Comparison of ENCODE assay signal across 17 cellular contexts in the genomic region with DNA sequence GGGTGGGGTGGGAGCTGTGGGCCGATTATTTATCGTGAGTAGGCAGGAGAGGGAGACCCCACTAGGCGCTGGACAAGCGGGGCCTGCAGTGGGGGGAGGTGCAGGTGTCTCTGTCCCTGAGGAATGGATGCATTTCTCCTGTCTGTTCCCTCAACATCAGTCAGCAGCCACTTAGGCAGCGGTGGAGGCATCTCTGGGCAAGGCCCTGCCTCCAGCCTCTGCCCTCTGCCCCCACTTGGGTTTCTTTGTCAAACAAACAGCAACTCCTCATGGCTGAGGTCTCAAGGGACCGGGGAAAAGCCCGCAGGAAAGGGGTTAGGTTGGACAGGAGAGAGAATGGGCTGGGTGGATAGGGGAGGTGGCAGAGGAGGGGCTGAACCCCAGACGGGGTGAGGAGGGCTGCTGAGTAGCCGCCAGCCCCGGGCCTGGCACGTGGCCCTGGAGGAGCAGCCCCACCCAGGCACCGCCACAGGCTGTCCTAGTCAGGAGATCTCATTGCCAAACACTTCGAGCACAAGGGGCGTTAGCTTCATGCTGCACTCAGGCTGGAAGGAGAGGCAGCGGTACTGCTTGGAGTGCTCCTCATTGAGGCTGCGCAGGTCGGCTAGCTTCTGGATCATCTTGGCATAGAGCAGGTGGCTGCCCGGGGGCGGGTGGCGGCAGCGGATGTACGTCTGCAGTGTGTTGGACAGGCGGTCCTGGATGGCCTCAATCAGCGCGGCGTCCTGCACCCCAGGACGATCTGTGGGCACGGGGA. TPM values are rescaled to one million over a fixed set of nuclear protein-coding genes. Genes with fewer than 3 reads are reported as not detected.
DNase-seq lines count a peak whose midpoint lies in the region; TF ChIP-seq lines count a peak whose summit lies in the region.
"Had no signal": no experiment of that assay in that cellular context is flagged by ENCODE, and none has a peak within 500 bp of the region (broad histone marks: within the 10 kb centered on the region; RNA-seq: fewer than 3 reads in every experiment).

No MANE protein-coding gene starts in this region.

- H3K27ac ChIP-seq in tibial artery (no peak overlapping the region), MM.1S (ENCODE audit: low read length) (no peak overlapping the region)
- H3K27ac ChIP-seq: heart left ventricle, uterus had no signal

- TF ChIP-seq CTCF in lower leg skin (IDR thresholded peaks at IDR 0.05) = no peak
- TF ChIP-seq CTCF in tibial artery (IDR thresholded peaks at IDR 0.05) = no peak
- no peak for TF ChIP-seq CTCF in MM.1S (IDR thresholded peaks at IDR 0.05; ENCODE audit: low read length)

- peaks cover 64% of the 10 kb centered on the region for H3K36me3 Mint-ChIP-seq in activated CD4-positive, alpha-beta T cell treated with anti-CD3 and anti-CD28 coated beads, Interleukin-2, amount 10 ng/mL, durations not matched to agents 24 days and 14 days (ENCODE audit: low read depth)
- H3K36me3 Mint-ChIP-seq in activated CD4-positive, alpha-beta memory T cell treated with anti-CD3 and anti-CD28 coated beads for 36 hours = peaks cover 59% of the 10 kb centered on the region
- H3K36me3 Mint-ChIP-seq: naive thymus-derived CD8-positive, alpha-beta T cell had no signal

- peak; percentile 55 for DNase-seq in activated CD4-positive, alpha-beta T cell treated with anti-CD3 and anti-CD28 coated beads, Interleukin-2, amount 10 ng/mL, durations not matched to agents 24 days and 14 days
- no peak for DNase-seq in activated CD4-positive, alpha-beta T cell treated with anti-CD3 and anti-CD28 coated beads, Interleukin-2, amount 50 U/mL, for 48 hours
- DNase-seq in NCI-H69 (lab: John Stamatoyannopoulos, UW) (peak; percentile 63), lower leg skin (ENCODE audit: low spot score in 2 of 2) (peak; percentile 81 to 95), tibial artery (peak; percentile 59 to 74), MM.1S (no peak)
- DNase-seq in activated CD4-positive, alpha-beta memory T cell treated with anti-CD3 and anti-CD28 coated beads for 36 hours = no peak
- no peak for DNase-seq in activated CD4-positive, alpha-beta T cell treated with anti-CD3 and anti-CD28 coated beads for 1 hour
- DNase-seq: activated CD4-positive, alpha-beta T cell treated with anti-CD3 and anti-CD28 coated beads for 48 hours; activated T-cell treated with anti-CD3 and anti-CD28 coated beads, Interleukin-2, amount 50 U/mL, for 1 hour; Caco-2; heart left ventricle; NCI-H524 treated with DMSO at 0.1 percent for 48 hours; stimulated activated CD8-positive, alpha-beta memory T cell treated with anti-CD3 and anti-CD28 coated beads, Interleukin-4, amount 100 ng/mL, for 48 hours; uterus had no signal

- WGBS in lower leg skin, 2 donors = 34 to 47% methylated on average over 12 to 27 of the region's 28 CpGs

- peaks cover 22% of the 10 kb centered on the region for H3K4me1 Mint-ChIP-seq in activated CD4-positive, alpha-beta T cell treated with anti-CD3 and anti-CD28 coated beads, Interleukin-2, amount 10 ng/mL, durations not matched to agents 24 days and 14 days
- H3K4me1 Mint-ChIP-seq in activated CD4-positive, alpha-beta memory T cell treated with anti-CD3 and anti-CD28 coated beads for 36 hours (ENCODE audit: low read depth) = peaks cover 7% of the 10 kb centered on the region
- H3K4me1 Mint-ChIP-seq: naive thymus-derived CD8-positive, alpha-beta T cell had no signal

- H3K27me3 ChIP-seq in tibial artery = peaks cover 0 to 14% of the 10 kb centered on the region in 2 donors
- H3K27me3 ChIP-seq in MM.1S (replicated peaks; ENCODE audit: insufficient read depth, low read length) = no peaks in the 10 kb centered on the region
- H3K27me3 ChIP-seq: heart left ventricle, uterus had no signal

- no peaks in the 10 kb centered on the region for H3K79me2 ChIP-seq in MM.1S (ENCODE audit: low read length)

- no peaks in the 10 kb centered on the region for H3K27me3 Mint-ChIP-seq in activated CD4-positive, alpha-beta T cell treated with anti-CD3 and anti-CD28 coated beads, Interleukin-2, amount 10 ng/mL, durations not matched to agents 24 days and 14 days
- no peaks in the 10 kb centered on the region for H3K27me3 Mint-ChIP-seq in activated CD4-positive, alpha-beta memory T cell treated with anti-CD3 and anti-CD28 coated beads for 36 hours

- POLR2A ChIA-PET in activated CD4-positive, alpha-beta memory T cell treated with anti-CD3 and anti-CD28 coated beads for 36 hours (lab: Charles Lee) = interaction anchor here (0.6 kb wide), 1 partner anchor 773 kb away, joined by 7 read pairs; no protein-coding TSS in a partner anchor

- H3K36me3 ChIP-seq in tibial artery = peaks cover 0 to 37% (median 0%) of the 10 kb centered on the region in 3 donors
- H3K36me3 ChIP-seq in MM.1S (replicated peaks; ENCODE audit: insufficient read depth, low read length) = no peaks in the 10 kb centered on the region
- H3K36me3 ChIP-seq: uterus had no signal

- H3K9me3 Mint-ChIP-seq in activated CD4-positive, alpha-beta T cell treated with anti-CD3 and anti-CD28 coated beads, Interleukin-2, amount 10 ng/mL, durations not matched to agents 24 days and 14 days = no peaks in the 10 kb centered on the region
- no peaks in the 10 kb centered on the region for H3K9me3 Mint-ChIP-seq in activated CD4-positive, alpha-beta memory T cell treated with anti-CD3 and anti-CD28 coated beads for 36 hours
- H3K9me3 Mint-ChIP-seq: naive thymus-derived CD8-positive, alpha-beta T cell; T-helper 2 cell treated with Interferon-gamma antibody and Interleukin-4, amounts not matched to agents 5 μg/mL and 100 μg/mL, for 36 hours had no signal

- no peak overlapping the region for H3K27ac Mint-ChIP-seq in activated CD4-positive, alpha-beta T cell treated with anti-CD3 and anti-CD28 coated beads, Interleukin-2, amount 10 ng/mL, durations not matched to agents 24 days and 14 days
- H3K27ac Mint-ChIP-seq in activated CD4-positive, alpha-beta memory T cell treated with anti-CD3 and anti-CD28 coated beads for 36 hours = no peak overlapping the region
- H3K27ac Mint-ChIP-seq: T-helper 2 cell treated with Interferon-gamma antibody and Interleukin-4, amounts not matched to agents 5 μg/mL and 100 μg/mL, for 36 hours had no signal

- H3K4me2 ChIP-seq in MM.1S (ENCODE audit: low read depth, low read length) = no peak overlapping the region

- H3K4me3 ChIP-seq in lower leg skin (ENCODE audit: low read depth, poor library complexity, severe bottlenecking) (no peak overlapping the region), tibial artery (no peak overlapping the region), MM.1S (ENCODE audit: low read length) (no peak overlapping the region)
- H3K4me3 ChIP-seq: heart left ventricle, uterus had no signal

- no peaks in the 10 kb centered on the region for H3F3A ChIP-seq in MM.1S (ENCODE audit: insufficient read depth, low read length)

- H3K9ac ChIP-seq in MM.1S (ENCODE audit: low read length) = no peak overlapping the region

- CTCF ChIA-PET in activated CD4-positive, alpha-beta memory T cell treated with anti-CD3 and anti-CD28 coated beads for 36 hours (lab: Charles Lee) = interaction anchor here (0.7 to 4.8 kb wide), 3 partner anchors 37 to 102 kb away, joined by 3 to 19 read pairs (median 3); no protein-coding TSS in a partner anchor

- intact Hi-C loops in activated CD4-positive, alpha-beta T cell treated with anti-CD3 and anti-CD28 coated beads, Interleukin-2, amount 10 ng/mL, durations not matched to agents 24 days and 14 days (cut with micrococcal nuclease) = no loop called here
- intact Hi-C loops in lower leg skin (cut with DNase I; ENCODE audit: low total_unique reads) = loop anchor here (10.0 kb wide), 1 partner anchor 100 kb away; no protein-coding TSS in a partner anchor
- intact Hi-C loops in tibial artery (cut with DNase I; ENCODE audit: low total_unique reads) = no loop called here
- intact Hi-C loops in activated CD4-positive, alpha-beta memory T cell treated with anti-CD3 and anti-CD28 coated beads for 36 hours (cut with micrococcal nuclease) = loop anchor here (5.0 kb wide), 1 partner anchor 43 kb away; no protein-coding TSS in a partner anchor

- H3K9me3 ChIP-seq in tibial artery = no peaks in the 10 kb centered on the region
- H3K9me3 ChIP-seq in MM.1S (replicated peaks; ENCODE audit: insufficient read depth, low read length) = no peaks in the 10 kb centered on the region
- H3K9me3 ChIP-seq: Caco-2, heart left ventricle, uterus had no signal

- H3K4me1 ChIP-seq in tibial artery (no peaks in the 10 kb centered on the region), MM.1S (ENCODE audit: low read length) (no peaks in the 10 kb centered on the region)
- H3K4me1 ChIP-seq: Caco-2, uterus had no signal

- no peak for TF ChIP-seq POLR2A in lower leg skin (IDR thresholded peaks at IDR 0.05)

- H2AFZ ChIP-seq in MM.1S (ENCODE audit: low read length) = no peak overlapping the region

- H4K20me1 ChIP-seq in MM.1S (ENCODE audit: insufficient read depth, low read length) = no peaks in the 10 kb centered on the region

- H3K4me3 Mint-ChIP-seq in activated CD4-positive, alpha-beta T cell treated with anti-CD3 and anti-CD28 coated beads, Interleukin-2, amount 10 ng/mL, durations not matched to agents 24 days and 14 days = no peak overlapping the region
- no peak overlapping the region for H3K4me3 Mint-ChIP-seq in activated CD4-positive, alpha-beta memory T cell treated with anti-CD3 and anti-CD28 coated beads for 36 hours
- H3K4me3 Mint-ChIP-seq: naive thymus-derived CD8-positive, alpha-beta T cell; T-helper 2 cell treated with Interferon-gamma antibody and Interleukin-4, amounts not matched to agents 5 μg/mL and 100 μg/mL, for 36 hours had no signal

- no peaks in the 10 kb centered on the region for H3K9me2 ChIP-seq in MM.1S (replicated peaks; ENCODE audit: insufficient read depth, low read length)

RNA-seq across cellular contexts. Expression of gene HDAC7, which starts 24.7 kb away (rescaled TPM):
- 405 and 419 TPM in 2 replicates for total RNA-seq in activated CD4-positive, alpha-beta T cell treated with anti-CD3 and anti-CD28 coated beads, Interleukin-2, amount 10 ng/mL, durations not matched to agents 24 days and 14 days
- total RNA-seq in lower leg skin = 100 to 1,000 TPM in 1 of 4 donors, 10 to 100 TPM in 3; 56.3 to 114 (median 63.5) TPM
- 100 to 1,000 TPM; 257 to 280 TPM for total RNA-seq in activated CD4-positive, alpha-beta memory T cell treated with anti-CD3 and anti-CD28 coated beads for 36 hours

Comparison
In these comparisons a context has a peak if more than half of its experiments do, and no peak if none do; other contexts are left out.
1. DNase-seq: peak in activated CD4-positive, alpha-beta T cell treated with anti-CD3 and anti-CD28 coated beads, Interleukin-2, amount 10 ng/mL, durations not matched to agents 24 days and 14 days (single experiment), NCI-H69 (single experiment), lower leg skin (2 of 2) and tibial artery (2 of 2); none in activated CD4-positive, alpha-beta T cell treated with anti-CD3 and anti-CD28 coated beads, Interleukin-2, amount 50 U/mL, for 48 hours (0 of 2), MM.1S (single experiment), activated CD4-positive, alpha-beta memory T cell treated with anti-CD3 and anti-CD28 coated beads for 36 hours (single experiment) and activated CD4-positive, alpha-beta T cell treated with anti-CD3 and anti-CD28 coated beads for 1 hour (single experiment).
2. intact Hi-C loops: an anchor here in lower leg skin (10.0 kb wide) and activated CD4-positive, alpha-beta memory T cell treated with anti-CD3 and anti-CD28 coated beads for 36 hours (5.0 kb wide); none called in activated CD4-positive, alpha-beta T cell treated with anti-CD3 and anti-CD28 coated beads, Interleukin-2, amount 10 ng/mL, durations not matched to agents 24 days and 14 days and tibial artery.